14 cellular contexts compared by ENCODE assay signal in genomic region chr7:159212226-159212625, GRCh38.
DNase-seq lines count a peak whose midpoint lies in the region; TF ChIP-seq lines count a peak whose summit lies in the region.
"Had no signal": no experiment of that assay in that cellular context is flagged by ENCODE, and none has a peak within 500 bp of the region (broad histone marks: within the 10 kb centered on the region; RNA-seq: fewer than 3 reads in every experiment).

No MANE protein-coding gene starts in this region.

- intact Hi-C loops in ascending aorta (cut with DNase I) = no loop called here
- intact Hi-C loops in activated naive CD4-positive, alpha-beta T cell treated with anti-CD3 and anti-CD28 coated beads for 36 hours (cut with micrococcal nuclease) = no loop called here
- intact Hi-C loops in colonic mucosa (cut with DNase I) = no loop called here

- H3K36me3 ChIP-seq in H7 (replicated peaks; ENCODE audit: control insufficient read depth, insufficient read depth, low read length) (no peaks in the 10 kb centered on the region), ascending aorta (no peaks in the 10 kb centered on the region), colonic mucosa (no peaks in the 10 kb centered on the region)
- H3K36me3 ChIP-seq: BE2C, HAP-1 had no signal

- H3K4me1 Mint-ChIP-seq in progenitor cell of endocrine pancreas (ENCODE audit: low read depth) = no peaks in the 10 kb centered on the region
- peaks cover 3% of the 10 kb centered on the region for H3K4me1 Mint-ChIP-seq in activated naive CD4-positive, alpha-beta T cell treated with anti-CD3 and anti-CD28 coated beads for 36 hours (ENCODE audit: low read depth)

- no peak overlapping the region for H3K9ac ChIP-seq in colonic mucosa (ENCODE audit: low read depth in 2 of 2, low read length in 2 of 2)

- peak; percentile 11 for DNase-seq in H7
- no peak for DNase-seq in ascending aorta (ENCODE audit: low spot score in 2 of 2)
- peak; percentile 14 for DNase-seq in islet precursor cell
- no peak for DNase-seq in progenitor cell of endocrine pancreas (ENCODE audit: low spot score, unreplicated experiment)
- DNase-seq in activated naive CD4-positive, alpha-beta T cell treated with anti-CD3 and anti-CD28 coated beads for 36 hours = no peak
- no peak for DNase-seq in colonic mucosa
- no peak for DNase-seq in NCI-H82 treated with DMSO at 0.1 percent for 48 hours (lab: John Stamatoyannopoulos, UW; ENCODE audit: unreplicated experiment)
- DNase-seq: CD4-positive, alpha-beta memory T cell; DMS79; GOT3 had no signal

- no peaks in the 10 kb centered on the region for H3K36me3 Mint-ChIP-seq in progenitor cell of endocrine pancreas (ENCODE audit: insufficient read depth)
- no peaks in the 10 kb centered on the region for H3K36me3 Mint-ChIP-seq in activated naive CD4-positive, alpha-beta T cell treated with anti-CD3 and anti-CD28 coated beads for 36 hours (ENCODE audit: low read depth)
- H3K36me3 Mint-ChIP-seq: CD4-positive, alpha-beta memory T cell had no signal

- no peak overlapping the region for H3K4me3 Mint-ChIP-seq in progenitor cell of endocrine pancreas (ENCODE audit: low read depth)
- H3K4me3 Mint-ChIP-seq in activated naive CD4-positive, alpha-beta T cell treated with anti-CD3 and anti-CD28 coated beads for 36 hours = no peak overlapping the region
- H3K4me3 Mint-ChIP-seq: CD4-positive, alpha-beta memory T cell had no signal

- H3K4me3 ChIP-seq in H7 (ENCODE audit: insufficient read depth, low read depth, low read length) (no peak overlapping the region), ascending aorta (no peak overlapping the region), colonic mucosa (no peak overlapping the region)
- H3K4me3 ChIP-seq: GM12878, HAP-1 had no signal

- TF ChIP-seq CTCF in ascending aorta (IDR thresholded peaks at IDR 0.05) = no peak
- no peak for TF ChIP-seq CTCF in progenitor cell of endocrine pancreas (IDR thresholded peaks at IDR 0.05; ENCODE audit: unreplicated experiment)
- TF ChIP-seq CTCF in colonic mucosa (IDR thresholded peaks at IDR 0.05) = no peak

- H3K4me1 ChIP-seq in ascending aorta = peaks cover 4 to 5% of the 10 kb centered on the region in 2 donors
- no peaks in the 10 kb centered on the region for H3K4me1 ChIP-seq in colonic mucosa
- H3K4me1 ChIP-seq: HAP-1 had no signal

- H3K27ac Mint-ChIP-seq in progenitor cell of endocrine pancreas = peak overlapping the region; percentile 65
- H3K27ac Mint-ChIP-seq in activated naive CD4-positive, alpha-beta T cell treated with anti-CD3 and anti-CD28 coated beads for 36 hours = no peak overlapping the region

- H3K9me3 ChIP-seq in ascending aorta (no peaks in the 10 kb centered on the region), colonic mucosa (no peaks in the 10 kb centered on the region)
- H3K9me3 ChIP-seq: BE2C, HAP-1 had no signal

- H3K9me3 Mint-ChIP-seq in progenitor cell of endocrine pancreas (ENCODE audit: low read depth) = peaks cover 33% of the 10 kb centered on the region
- H3K9me3 Mint-ChIP-seq in activated naive CD4-positive, alpha-beta T cell treated with anti-CD3 and anti-CD28 coated beads for 36 hours = no peaks in the 10 kb centered on the region
- H3K9me3 Mint-ChIP-seq: CD4-positive, alpha-beta memory T cell had no signal

- H3K27me3 Mint-ChIP-seq in progenitor cell of endocrine pancreas = no peaks in the 10 kb centered on the region
- no peaks in the 10 kb centered on the region for H3K27me3 Mint-ChIP-seq in activated naive CD4-positive, alpha-beta T cell treated with anti-CD3 and anti-CD28 coated beads for 36 hours (ENCODE audit: low read depth)
- H3K27me3 Mint-ChIP-seq: CD4-positive, alpha-beta memory T cell had no signal

- H3K27me3 ChIP-seq in H7 (ENCODE audit: control insufficient read depth, insufficient read depth, low read length) (no peaks in the 10 kb centered on the region), ascending aorta (no peaks in the 10 kb centered on the region), colonic mucosa (no peaks in the 10 kb centered on the region)
- H3K27me3 ChIP-seq: BE2C had no signal

- CTCF ChIA-PET in activated naive CD4-positive, alpha-beta T cell treated with anti-CD3 and anti-CD28 coated beads for 36 hours (lab: Charles Lee) = no interaction called here

- H3K27ac ChIP-seq in ascending aorta (peak overlapping the region; percentile 69), colonic mucosa (no peak overlapping the region)
- H3K27ac ChIP-seq: C4-2B had no signal

Comparison
In these comparisons a context has a peak if more than half of its experiments do, and no peak if none do; other contexts are left out.
1. DNase-seq: peak in H7 (single experiment) and islet precursor cell (single experiment); none in ascending aorta (0 of 2), progenitor cell of endocrine pancreas (single experiment), activated naive CD4-positive, alpha-beta T cell treated with anti-CD3 and anti-CD28 coated beads for 36 hours (single experiment), colonic mucosa (single experiment) and NCI-H82 treated with DMSO at 0.1 percent for 48 hours (single experiment).